In the genomic region with DNA sequence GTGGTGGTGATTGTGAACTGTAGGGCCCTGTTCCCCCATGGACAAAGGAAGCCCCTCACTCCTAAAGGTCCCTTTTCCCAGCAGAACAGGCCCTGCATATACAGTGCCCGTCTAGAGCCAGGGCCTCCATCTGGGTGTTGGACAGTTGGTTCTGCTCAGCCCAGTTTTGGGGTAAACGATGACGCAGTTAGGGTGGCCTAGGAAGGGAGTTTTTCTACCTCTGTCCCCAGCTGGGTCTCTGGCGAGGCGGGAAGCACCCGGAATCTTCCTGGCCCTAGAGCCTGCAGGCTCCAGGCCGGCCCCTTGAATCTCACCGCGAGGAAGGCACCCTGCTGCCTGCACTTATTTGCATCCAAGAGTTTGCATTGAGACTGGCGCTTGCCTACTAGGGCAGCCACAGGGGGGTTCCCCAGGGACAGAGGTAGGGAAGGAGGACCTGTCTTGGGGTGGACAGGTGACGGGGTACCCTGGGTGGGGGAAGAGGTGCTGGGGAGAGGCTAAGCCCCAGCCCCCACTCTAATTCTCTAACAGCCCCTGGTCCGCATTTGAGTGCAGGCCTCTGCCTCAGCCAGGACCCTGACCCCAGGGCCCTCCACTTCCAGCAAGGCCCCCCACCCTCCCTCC, we compare ENCODE assay signal across 8 cellular contexts. TPM values are rescaled to one million over a fixed set of nuclear protein-coding genes. Genes with fewer than 3 reads are reported as not detected.
DNase-seq lines count a peak whose midpoint lies in the region; ATAC-seq and TF ChIP-seq lines count a peak whose summit lies in the region.

No MANE protein-coding gene starts in this region.

- H3K4me3 Mint-ChIP-seq in neural crest cell, result peak overlapping the region; percentile 91

- peak overlapping the region; percentile 93 for H3K27ac Mint-ChIP-seq in neural crest cell (ENCODE audit: unreplicated experiment)

- no peaks in the 10 kb centered on the region for H3K27me3 ChIP-seq in esophagus muscularis mucosa

- TF ChIP-seq CTCF in WI38 (IDR thresholded peaks at IDR 0.05; ENCODE audit: low read depth, low read length), result no peak
- no peak for TF ChIP-seq CTCF in esophagus muscularis mucosa (IDR thresholded peaks at IDR 0.05)
- no peak for TF ChIP-seq CTCF in neural crest cell (conservative IDR thresholded peaks at IDR 0.05)

- H3K9me3 ChIP-seq in esophagus muscularis mucosa, result no peaks in the 10 kb centered on the region

- peak overlapping the region; percentile 89 to 93 (median 92) for H3K27ac ChIP-seq in esophagus muscularis mucosa (replicated peaks in 1 of 4)

- H3K4me3 ChIP-seq in WI38 (ENCODE audit: low read depth, low read length), result peak overlapping the region; percentile 32
- H3K4me3 ChIP-seq in esophagus muscularis mucosa, result peak overlapping the region; percentile 92 to 99 (median 98)

- peaks cover 0 to 12% (median 3%) of the 10 kb centered on the region in 4 donors for H3K36me3 ChIP-seq in esophagus muscularis mucosa

- TF ChIP-seq EP300 in esophagus muscularis mucosa (IDR thresholded peaks at IDR 0.05), result no peak

- DNase-seq in D341Med (ENCODE audit: low spot score) (peak; percentile 48), esophagus muscularis mucosa (ENCODE audit: extremely low spot score) (no peak), neural crest cell (ENCODE audit: low read depth, low spot score) (peak; percentile 36), Kasumi-1 (lab: John Stamatoyannopoulos, UW) (no peak), NCI-H226 (no peak)

- H3K36me3 Mint-ChIP-seq in neural crest cell (ENCODE audit: low read depth), result peaks cover 2% of the 10 kb centered on the region

- 50% methylated on average over 2 of the region's 12 CpGs for WGBS in esophagus muscularis mucosa

- no peak for TF ChIP-seq POLR2A in esophagus muscularis mucosa (IDR thresholded peaks at IDR 0.05; ENCODE audit: low read depth)

- peaks cover 22% of the 10 kb centered on the region for H3K4me1 Mint-ChIP-seq in neural crest cell

- no peaks in the 10 kb centered on the region for H3K27me3 Mint-ChIP-seq in neural crest cell (ENCODE audit: low read depth)

- intact Hi-C loops in esophagus muscularis mucosa (cut with DNase I), result no loop called here

- peaks cover 5 to 38% (median 34%) of the 10 kb centered on the region in 4 donors for H3K4me1 ChIP-seq in esophagus muscularis mucosa

- H3K9me3 Mint-ChIP-seq in neural crest cell, result no peaks in the 10 kb centered on the region

- ATAC-seq in GM19351 (IDR thresholded peaks at IDR 0.05; ENCODE audit: unreplicated experiment), result peak; percentile 70
- peak; percentile 77 for ATAC-seq in HG03432 (IDR thresholded peaks at IDR 0.05; ENCODE audit: unreplicated experiment)

RNA-seq across cellular contexts. Expression of a gene that starts 0.5 kb away (rescaled TPM):
- 10 to 100 TPM; 20.5 to 27.7 (median 24.3) TPM for total RNA-seq in esophagus muscularis mucosa
- 62.3 and 63.8 TPM in 2 replicates for total RNA-seq in neural crest cell

Comparison
In these comparisons a context has a peak if more than half of its experiments do, and no peak if none do; other contexts are left out.
1. DNase-seq: peak in D341Med (single experiment) and neural crest cell (single experiment); none in esophagus muscularis mucosa (single experiment), Kasumi-1 (0 of 2) and NCI-H226 (single experiment).